Comparison of ENCODE assay signal across 8 cellular contexts in genomic region chr7:11795231-11795630, GRCh38. TPM values are rescaled to one million over a fixed set of nuclear protein-coding genes. Genes with fewer than 3 reads are reported as not detected.
"Had no signal": no experiment of that assay in that cellular context is flagged by ENCODE, and none has a peak within 500 bp of the region (broad histone marks: within the 10 kb centered on the region; RNA-seq: fewer than 3 reads in every experiment).

No MANE protein-coding gene starts in this region.

- H3K4me3 ChIP-seq: GM12878 had no signal

- DNase-seq: GDM1, GF-D8 had no signal

- FAIRE-seq: GM12878, GM12891, GM12892, GM18507, GM19239 had no signal

- ATAC-seq: GM12878 had no signal

RNA-seq across cellular contexts. Expression of gene THSD7A, which starts 36.8 kb away (rescaled TPM):
- total RNA-seq: G401, GM12878 had no signal
